Comparison of ENCODE assay signal across 17 cellular contexts in genomic region chr13:101576977-101577376, GRCh38.
"Had no signal": no experiment of that assay in that cellular context is flagged by ENCODE, and none has a peak within 500 bp of the region (broad histone marks: within the 10 kb centered on the region; RNA-seq: fewer than 3 reads in every experiment).

No MANE protein-coding gene starts in this region.

- H3K9me3 ChIP-seq: ascending aorta, neutrophil, prostate gland, spleen, tibial nerve, vagina had no signal

- H3K9me3 Mint-ChIP-seq: activated CD8-positive, alpha-beta T cell treated with anti-CD3 and anti-CD28 coated beads for 36 hours; naive thymus-derived CD4-positive, alpha-beta T cell; stimulated activated naive B cell treated with anti-CD40 and anti-IgM and Interleukin-4, amounts not matched to agents 10 μg/mL and 1 μg/mL and 100 μg/mL, for 72 hours had no signal

- H3K4me3 ChIP-seq: ascending aorta, coronary artery, lung, prostate gland, spleen, tibial nerve, vagina had no signal

- H3K4me1 ChIP-seq: prostate gland, spleen, vagina had no signal

- DNase-seq: activated CD4-positive, alpha-beta T cell treated with anti-CD3 and anti-CD28 coated beads for 4 hours; activated CD8-positive, alpha-beta memory T cell treated with anti-CD3 and anti-CD28 coated beads, Interleukin-2, amount 50 U/mL, for 48 hours; activated CD8-positive, alpha-beta T cell treated with anti-CD3 and anti-CD28 coated beads for 36 hours; effector CD4-positive, alpha-beta T cell; naive thymus-derived CD4-positive, alpha-beta T cell; spleen; stimulated activated CD4-positive, alpha-beta T cell treated with anti-CD3 and anti-CD28 coated beads, Interleukin-1b, Interleukin-23, amount 100 ng/mL, for 48 hours; stimulated activated naive B cell treated with anti-CD40 and anti-IgM and Interleukin-4, amounts not matched to agents 10 μg/mL and 1 μg/mL and 100 μg/mL, for 72 hours; WERI-Rb-1 had no signal

- H3K4me1 Mint-ChIP-seq: stimulated activated naive B cell treated with anti-CD40 and anti-IgM and Interleukin-4, amounts not matched to agents 10 μg/mL and 1 μg/mL and 100 μg/mL, for 72 hours had no signal

- H3K27me3 ChIP-seq: ascending aorta, neutrophil, spleen, tibial nerve, vagina had no signal

- H3K36me3 Mint-ChIP-seq: naive thymus-derived CD4-positive, alpha-beta T cell; stimulated activated naive B cell treated with anti-CD40 and anti-IgM and Interleukin-4, amounts not matched to agents 10 μg/mL and 1 μg/mL and 100 μg/mL, for 72 hours had no signal

- H3K36me3 ChIP-seq: ascending aorta, neutrophil, prostate gland, spleen, tibial nerve, vagina, WERI-Rb-1 had no signal

- H3K27me3 Mint-ChIP-seq: stimulated activated naive B cell treated with anti-CD40 and anti-IgM and Interleukin-4, amounts not matched to agents 10 μg/mL and 1 μg/mL and 100 μg/mL, for 72 hours had no signal

- FAIRE-seq: bronchial epithelial cell had no signal

- H3K27ac ChIP-seq: coronary artery, neutrophil, prostate gland, spleen, tibial nerve, vagina, WERI-Rb-1 had no signal

- H3K4me3 Mint-ChIP-seq: activated CD8-positive, alpha-beta T cell treated with anti-CD3 and anti-CD28 coated beads for 36 hours; naive thymus-derived CD4-positive, alpha-beta T cell; stimulated activated naive B cell treated with anti-CD40 and anti-IgM and Interleukin-4, amounts not matched to agents 10 μg/mL and 1 μg/mL and 100 μg/mL, for 72 hours had no signal

- H3K27ac Mint-ChIP-seq: activated CD8-positive, alpha-beta T cell treated with anti-CD3 and anti-CD28 coated beads for 36 hours; naive thymus-derived CD4-positive, alpha-beta T cell; stimulated activated naive B cell treated with anti-CD40 and anti-IgM and Interleukin-4, amounts not matched to agents 10 μg/mL and 1 μg/mL and 100 μg/mL, for 72 hours had no signal
